Comparison of ENCODE assay signal across 12 cellular contexts in the genomic region with DNA sequence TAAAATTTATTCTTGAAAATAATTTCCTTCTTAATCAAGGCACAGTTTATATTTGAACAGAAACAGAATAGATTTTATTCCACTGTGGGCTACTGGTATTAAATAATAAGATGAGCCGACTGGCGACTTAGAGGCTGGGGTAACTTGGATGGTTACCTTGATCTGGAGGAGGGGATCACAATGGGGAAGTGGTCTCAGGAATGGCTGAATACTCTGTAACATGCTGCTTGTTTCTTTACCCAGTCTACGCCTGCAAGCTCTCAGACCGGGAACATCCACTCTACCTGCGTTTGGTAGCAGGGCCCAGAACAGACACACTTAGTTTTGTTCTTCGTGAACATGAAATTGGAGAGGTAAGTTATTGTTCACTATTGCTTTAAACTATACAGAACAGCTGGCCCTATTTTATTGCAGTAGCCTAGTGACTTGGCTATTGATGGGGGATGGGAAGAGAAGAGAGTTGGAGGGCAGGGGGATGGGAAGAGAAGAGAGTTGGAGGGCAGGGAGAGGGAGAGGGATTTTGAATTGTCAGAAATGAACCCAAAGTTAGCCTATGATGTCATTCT.
DNase-seq lines count a peak whose midpoint lies in the region; ATAC-seq, FAIRE-seq and TF ChIP-seq lines count a peak whose summit lies in the region.
"Had no signal": no experiment of that assay in that cellular context is flagged by ENCODE, and none has a peak within 500 bp of the region (broad histone marks: within the 10 kb centered on the region; RNA-seq: fewer than 3 reads in every experiment).

No MANE protein-coding gene starts in this region.

- no peak overlapping the region for H2AFZ ChIP-seq in HepG2 (ENCODE audit: low read length)

- H3K36me3 Mint-ChIP-seq in memory B cell, result peaks cover 36% of the 10 kb centered on the region

- peaks cover 20% of the 10 kb centered on the region for H3K4me1 Mint-ChIP-seq in memory B cell

- DNase-seq in HepG2 (ENCODE audit: low spot score), result no peak
- DNase-seq in right lobe of liver, result no peak
- DNase-seq in WERI-Rb-1, result no peak
- DNase-seq in memory B cell (ENCODE audit: low spot score in 2 of 2), result no peak
- DNase-seq in small intestine, result no peak
- no peak for DNase-seq in HK-2 (ENCODE audit: unreplicated experiment)
- DNase-seq: islet precursor cell, MG63 had no signal

- TF ChIP-seq EP300 in HepG2 (IDR thresholded peaks at IDR 0.05; ENCODE audit: low read depth in 2 of 2, low read length in 2 of 2) (no peak), HepG2 (CRISPR knock-in tag; IDR thresholded peaks at IDR 0.05; ENCODE audit: borderline replicate concordance) (no peak)

- no peak overlapping the region for H3K4me3 Mint-ChIP-seq in memory B cell

- peaks cover 14 to 34% of the 10 kb centered on the region in 2 experiments; a peak in 3 of 5 replicates for H3K36me3 ChIP-seq in HepG2 (replicated peaks in 1 of 2; ENCODE audit: control insufficient read depth in 1 of 2, insufficient read depth in 2 of 2, low read length in 2 of 2)
- no peaks in the 10 kb centered on the region for H3K36me3 ChIP-seq in right lobe of liver
- peaks cover 8% of the 10 kb centered on the region; the same call in 1 of the 2 replicates for H3K36me3 ChIP-seq in WERI-Rb-1
- peaks cover 5 to 8% of the 10 kb centered on the region in 2 donors for H3K36me3 ChIP-seq in small intestine (ENCODE audit: control insufficient read depth in 2 of 2, insufficient read depth in 2 of 2, low read length in 2 of 2)

- H3K27ac Mint-ChIP-seq in memory B cell, result peak overlapping the region; percentile 89

- H3K4me2 ChIP-seq in HepG2 (ENCODE audit: low read depth, low read length), result no peak overlapping the region

- H3K27me3 ChIP-seq in HepG2 (ENCODE audit: control insufficient read depth in 1 of 2, insufficient read depth in 2 of 2, low read length in 2 of 2) (no peaks in the 10 kb centered on the region), right lobe of liver (no peaks in the 10 kb centered on the region), WERI-Rb-1 (ENCODE audit: insufficient read depth, low read depth, severe bottlenecking) (no peaks in the 10 kb centered on the region), small intestine (ENCODE audit: control insufficient read depth in 2 of 2, insufficient read depth in 2 of 2, low read length in 2 of 2) (no peaks in the 10 kb centered on the region)
- H3K27me3 ChIP-seq: MG63 had no signal

- BruUV-seq in HepG2 (replicated peaks; lab: Mats Ljungman, UMichigan), result no TSS peak

- no peak for TF ChIP-seq CTCF in HepG2 (CRISPR knock-in tag; IDR thresholded peaks at IDR 0.05)
- TF ChIP-seq CTCF in right lobe of liver (IDR thresholded peaks at IDR 0.05), result no peak
- TF ChIP-seq CTCF in WERI-Rb-1 (IDR thresholded peaks at IDR 0.05; ENCODE audit: low read depth, low read length), result no peak

- H3K27ac ChIP-seq in HepG2 (ENCODE audit: extremely low read length, insufficient read depth, low read length) (no peak overlapping the region), right lobe of liver (no peak overlapping the region), WERI-Rb-1 (peak overlapping the region; percentile 50), small intestine (ENCODE audit: low read depth in 1 of 2, low read length in 1 of 2) (no peak overlapping the region)
- H3K27ac ChIP-seq: C4-2B had no signal

- in situ Hi-C loops in HepG2 (cut with HindIII; ENCODE audit: extremely low pct_ligation_motif_present, low pct_unique_long_range_greater_than_20kb), result loop anchor here (5.0 kb wide), 1 partner anchor 144 kb away; no protein-coding TSS in a partner anchor

- no peaks in the 10 kb centered on the region for H3K9me3 Mint-ChIP-seq in memory B cell

- intact Hi-C loops in HepG2 (cut with micrococcal nuclease; ENCODE audit: unreplicated experiment), result no loop called here
- intact Hi-C loops in right lobe of liver (cut with DNase I), result loop anchor here in 1 of 2 donors (5.0 kb wide), 1 partner anchor 144 kb away; no protein-coding TSS in a partner anchor

- H3K9me3 ChIP-seq in HepG2 (ENCODE audit: low read length), result no peaks in the 10 kb centered on the region
- no peaks in the 10 kb centered on the region for H3K9me3 ChIP-seq in right lobe of liver
- no peaks in the 10 kb centered on the region for H3K9me3 ChIP-seq in WERI-Rb-1 (ENCODE audit: severe bottlenecking)
- no peaks in the 10 kb centered on the region for H3K9me3 ChIP-seq in small intestine (ENCODE audit: control insufficient read depth, low read depth)
- H3K9me3 ChIP-seq: MG63 had no signal

- no peaks in the 10 kb centered on the region for H4K20me1 ChIP-seq in HepG2 (ENCODE audit: insufficient read depth, low read length)

- TF ChIP-seq RAD21 in HepG2 (CRISPR knock-in tag; IDR thresholded peaks at IDR 0.05), result no peak

- ATAC-seq in HepG2 (no peak), right lobe of liver (no peak), memory B cell (ENCODE audit: low read depth) (no peak), GM21528 (IDR thresholded peaks at IDR 0.05; ENCODE audit: low FRiP score, unreplicated experiment) (no peak), GM18868 (IDR thresholded peaks at IDR 0.05; ENCODE audit: unreplicated experiment) (no peak)

- H3K4me1 ChIP-seq in HepG2 (ENCODE audit: insufficient read depth, low read length) (peaks cover 41% of the 10 kb centered on the region), right lobe of liver (no peaks in the 10 kb centered on the region), small intestine (ENCODE audit: control insufficient read depth in 2 of 2, insufficient read depth in 1 of 2, low read depth in 1 of 2, low read length in 1 of 2) (no peaks in the 10 kb centered on the region)

- WGBS in HepG2 (ENCODE audit: low lambda C conversion rate), result 95% methylated on average over 6 of the region's 6 CpGs
- WGBS in right lobe of liver (ENCODE audit: insufficient coverage, low coverage, low lambda C conversion rate, missing lambda C conversion rate), result 92% methylated on average over 6 of the region's 6 CpGs
- WGBS in small intestine, 3 donors, result 93 to 97% (median 94%) methylated on average over 6 of the region's 6 CpGs

- no peak for FAIRE-seq in HepG2 (lab: Jason Lieb, UNC)
- FAIRE-seq in small intestine (lab: Jason Lieb, UNC), result no peak
- FAIRE-seq: TTC549 had no signal

- no peaks in the 10 kb centered on the region for H3K79me2 ChIP-seq in HepG2 (ENCODE audit: insufficient read depth, low read length)

- POLR2A ChIA-PET in HepG2 (lab: Yijun Ruan, JAX), result no interaction called here

- CTCF ChIA-PET in HepG2 (lab: Yijun Ruan, JAX; ENCODE audit: low intra/inter-chr PET ratio, low total read pairs), result no interaction called here

- no peaks in the 10 kb centered on the region for H3K27me3 Mint-ChIP-seq in memory B cell

- TF ChIP-seq POLR2A in HepG2 (IDR thresholded peaks at IDR 0.05; ENCODE audit: insufficient read depth in 1 of 2, low read depth in 2 of 2, low read length in 2 of 2), result no peak
- TF ChIP-seq POLR2A in right lobe of liver (IDR thresholded peaks at IDR 0.05), result no peak

- H3K4me3 ChIP-seq in HepG2 (replicated peaks in 1 of 3; ENCODE audit: insufficient read depth in 1 of 3, low read depth in 2 of 3, low read length in 3 of 3), result no peak overlapping the region
- no peak overlapping the region for H3K4me3 ChIP-seq in right lobe of liver
- no peak overlapping the region for H3K4me3 ChIP-seq in WERI-Rb-1 (ENCODE audit: low read depth, low read length)
- no peak overlapping the region for H3K4me3 ChIP-seq in small intestine (ENCODE audit: low read depth in 1 of 2, low read length in 2 of 2)
- H3K4me3 ChIP-seq: MG63 had no signal

- H3K9ac ChIP-seq in HepG2 (ENCODE audit: insufficient read depth, low read depth, low read length), result no peak overlapping the region

TF ChIP-seq in HepG2, 621 proteins besides CTCF, POLR2A, EP300 and RAD21:
- TF ChIP-seq, protein P1, sequence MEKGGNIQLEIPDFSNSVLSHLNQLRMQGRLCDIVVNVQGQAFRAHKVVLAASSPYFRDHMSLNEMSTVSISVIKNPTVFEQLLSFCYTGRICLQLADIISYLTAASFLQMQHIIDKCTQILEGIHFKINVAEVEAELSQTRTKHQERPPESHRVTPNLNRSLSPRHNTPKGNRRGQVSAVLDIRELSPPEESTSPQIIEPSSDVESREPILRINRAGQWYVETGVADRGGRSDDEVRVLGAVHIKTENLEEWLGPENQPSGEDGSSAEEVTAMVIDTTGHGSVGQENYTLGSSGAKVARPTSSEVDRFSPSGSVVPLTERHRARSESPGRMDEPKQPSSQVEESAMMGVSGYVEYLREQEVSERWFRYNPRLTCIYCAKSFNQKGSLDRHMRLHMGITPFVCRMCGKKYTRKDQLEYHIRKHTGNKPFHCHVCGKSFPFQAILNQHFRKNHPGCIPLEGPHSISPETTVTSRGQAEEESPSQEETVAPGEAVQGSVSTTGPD (CRISPR knock-in tag; IDR thresholded peaks at IDR 0.05), result no peak
- TF ChIP-seq HNRNPK (IDR thresholded peaks at IDR 0.05; ENCODE audit: low read depth, low read length, poor library complexity, severe bottlenecking) (peak; percentile 43), ZNF883 (CRISPR knock-in tag; IDR thresholded peaks at IDR 0.05; ENCODE audit: not compliant biosample characterization) (no peak)
